13 cellular contexts compared by ENCODE assay signal in genomic region chr1:9495854-9496374, GRCh38. TPM values are rescaled to one million over a fixed set of nuclear protein-coding genes. Genes with fewer than 3 reads are reported as not detected.
DNase-seq lines count a peak whose midpoint lies in the region; ATAC-seq and TF ChIP-seq lines count a peak whose summit lies in the region.
"Had no signal": no experiment of that assay in that cellular context is flagged by ENCODE, and none has a peak within 500 bp of the region (broad histone marks: within the 10 kb centered on the region; RNA-seq: fewer than 3 reads in every experiment).

No MANE protein-coding gene starts in this region.

- no peak for ATAC-seq in activated naive CD8-positive, alpha-beta T cell treated with anti-CD3 and anti-CD28 coated beads, Interleukin-2, amount 50 U/mL, for 24 hours
- ATAC-seq in activated B cell treated with CpG ODN at 0.5 μM for 24 hours (ENCODE audit: low read depth) (no peak), psoas muscle (no peak), HG03439 (IDR thresholded peaks at IDR 0.05; ENCODE audit: unreplicated experiment) (no peak)

- H2AK5ac ChIP-seq in neuronal stem cell (ENCODE audit: low read depth, low read length), result no peak overlapping the region

- intact Hi-C loops in activated B cell treated with CpG ODN at 0.5 μM for 24 hours (cut with micrococcal nuclease), result loop anchor here (1.0 to 5.0 kb wide), 3 partner anchors 77 to 371 kb away; partner anchors contain the start of gene TMEM201
- intact Hi-C loops in psoas muscle (cut with DNase I), result loop anchor here (1.0 to 5.0 kb wide), 3 partner anchors 61 to 77 kb away; no protein-coding TSS in a partner anchor

- no peak overlapping the region for H3K4ac ChIP-seq in neuronal stem cell (ENCODE audit: low read length)

- no CpG with 5 or more reads among the region's 8 CpGs for WGBS in neuronal stem cell (ENCODE audit: extremely low coverage in 2 of 2, insufficient read length in 2 of 2, insufficient replicate concordance in 1 of 2), 2 donors
- WGBS in psoas muscle, 3 donors, result 84 to 91% (median 89%) methylated on average over 8 of the region's 8 CpGs

- H3K23ac ChIP-seq in neuronal stem cell (ENCODE audit: low read depth, low read length, poor library complexity), result no peak overlapping the region

- H3K79me1 ChIP-seq in neuronal stem cell (ENCODE audit: low read depth, low read length), result no peaks in the 10 kb centered on the region

- H3K27ac ChIP-seq in neuronal stem cell (replicated peaks; ENCODE audit: low read length) (no peak overlapping the region), psoas muscle (no peak overlapping the region)
- H3K27ac ChIP-seq: esophagus squamous epithelium, skin epidermis had no signal

- H3K14ac ChIP-seq in neuronal stem cell (ENCODE audit: low read length), result no peak overlapping the region

- H3K18ac ChIP-seq in neuronal stem cell (ENCODE audit: low read length), result no peak overlapping the region

- H3K4me3 ChIP-seq in neuronal stem cell (ENCODE audit: low read length in 2 of 2) (no peak overlapping the region), psoas muscle (no peak overlapping the region)

- no peak overlapping the region for H3K27ac Mint-ChIP-seq in activated naive CD8-positive, alpha-beta T cell
- H3K27ac Mint-ChIP-seq in activated naive CD8-positive, alpha-beta T cell treated with anti-CD3 and anti-CD28 coated beads, Interleukin-2, amount 50 U/mL, for 24 hours, result no peak overlapping the region
- H3K27ac Mint-ChIP-seq in IgD-negative memory B cell (no peak overlapping the region), activated B cell treated with CpG ODN at 0.5 μM for 24 hours (no peak overlapping the region), glutamatergic neuron (ENCODE audit: unreplicated experiment) (no peak overlapping the region)
- H3K27ac Mint-ChIP-seq: CD14-positive monocyte, naive B cell, progenitor cell of endocrine pancreas had no signal

- no peak overlapping the region for H2BK15ac ChIP-seq in neuronal stem cell (ENCODE audit: low read length)

- POLR2A ChIA-PET in activated B cell treated with CpG ODN at 0.5 μM for 24 hours (lab: Charles Lee), result no interaction called here

- no peak overlapping the region for H2BK120ac ChIP-seq in neuronal stem cell (ENCODE audit: low read depth, low read length)

- CTCF ChIA-PET in activated B cell treated with CpG ODN at 0.5 μM for 24 hours (lab: Charles Lee), result interaction anchor here (0.6 to 3.5 kb wide), 11 partner anchors 21 to 664 kb away, joined by 3 to 26 read pairs (median 4); no protein-coding TSS in a partner anchor

- no peaks in the 10 kb centered on the region for H3K36me3 Mint-ChIP-seq in activated naive CD8-positive, alpha-beta T cell
- no peaks in the 10 kb centered on the region for H3K36me3 Mint-ChIP-seq in activated naive CD8-positive, alpha-beta T cell treated with anti-CD3 and anti-CD28 coated beads, Interleukin-2, amount 50 U/mL, for 24 hours (ENCODE audit: low read depth)
- H3K36me3 Mint-ChIP-seq in IgD-negative memory B cell (no peaks in the 10 kb centered on the region), activated B cell treated with CpG ODN at 0.5 μM for 24 hours (ENCODE audit: low read depth) (no peaks in the 10 kb centered on the region), glutamatergic neuron (ENCODE audit: unreplicated experiment) (no peaks in the 10 kb centered on the region)
- H3K36me3 Mint-ChIP-seq: CD14-positive monocyte, naive B cell had no signal

- no peaks in the 10 kb centered on the region for H3K36me3 ChIP-seq in neuronal stem cell (replicated peaks in 1 of 2; ENCODE audit: control insufficient read depth in 2 of 2, insufficient read depth in 2 of 2, low read length in 2 of 2)
- H3K36me3 ChIP-seq in psoas muscle (ENCODE audit: insufficient read depth in 1 of 2, low read depth in 1 of 2), result no peaks in the 10 kb centered on the region
- H3K36me3 ChIP-seq: esophagus squamous epithelium had no signal

- no peak overlapping the region for H3K9ac ChIP-seq in neuronal stem cell (ENCODE audit: low read depth, low read length, poor library complexity)

- TF ChIP-seq CTCF in activated B cell treated with CpG ODN at 0.5 μM for 24 hours (IDR thresholded peaks at IDR 0.05), result no peak
- no peak for TF ChIP-seq CTCF in psoas muscle (IDR thresholded peaks at IDR 0.05)
- no peak for TF ChIP-seq CTCF in glutamatergic neuron (IDR thresholded peaks at IDR 0.05; ENCODE audit: partially characterized antibody, unreplicated experiment)

- H3K4me1 Mint-ChIP-seq in activated naive CD8-positive, alpha-beta T cell (ENCODE audit: low read depth), result peaks cover 5% of the 10 kb centered on the region
- H3K4me1 Mint-ChIP-seq in activated naive CD8-positive, alpha-beta T cell treated with anti-CD3 and anti-CD28 coated beads, Interleukin-2, amount 50 U/mL, for 24 hours, result peaks cover 5% of the 10 kb centered on the region
- peaks cover 0 to 5% (median 2%) of the 10 kb centered on the region in 3 donors for H3K4me1 Mint-ChIP-seq in IgD-negative memory B cell
- peaks cover 8% of the 10 kb centered on the region for H3K4me1 Mint-ChIP-seq in activated B cell treated with CpG ODN at 0.5 μM for 24 hours
- no peaks in the 10 kb centered on the region for H3K4me1 Mint-ChIP-seq in glutamatergic neuron (ENCODE audit: low read depth, unreplicated experiment)

- H3K4me1 ChIP-seq in neuronal stem cell (ENCODE audit: control insufficient read depth in 2 of 2, insufficient read depth in 1 of 2, low read depth in 1 of 2, low read length in 2 of 2) (peaks cover 0 to 2% of the 10 kb centered on the region in 2 donors), psoas muscle (peaks cover 6% of the 10 kb centered on the region)

- H2BK5ac ChIP-seq in neuronal stem cell (ENCODE audit: low read length), result no peak overlapping the region

- H2AFZ ChIP-seq in neuronal stem cell (ENCODE audit: low read length), result peak overlapping the region; percentile 89

- H3K4me3 Mint-ChIP-seq in activated naive CD8-positive, alpha-beta T cell, result peak overlapping the region; percentile 80
- H3K4me3 Mint-ChIP-seq in activated naive CD8-positive, alpha-beta T cell treated with anti-CD3 and anti-CD28 coated beads, Interleukin-2, amount 50 U/mL, for 24 hours, result no peak overlapping the region
- H3K4me3 Mint-ChIP-seq in IgD-negative memory B cell, result peak overlapping the region in 3 of 4 donors; percentile 7 to 90 (median 57)
- peak overlapping the region; percentile 80 for H3K4me3 Mint-ChIP-seq in activated B cell treated with CpG ODN at 0.5 μM for 24 hours
- no peak overlapping the region for H3K4me3 Mint-ChIP-seq in glutamatergic neuron (ENCODE audit: unreplicated experiment)

- H2BK12ac ChIP-seq in neuronal stem cell (ENCODE audit: low read length), result no peak overlapping the region

- H4K8ac ChIP-seq in neuronal stem cell (ENCODE audit: low read depth, low read length), result no peak overlapping the region

- DNase-seq in activated naive CD8-positive, alpha-beta T cell treated with anti-CD3 and anti-CD28 coated beads, Interleukin-2, amount 50 U/mL, for 24 hours, result no peak
- DNase-seq in activated B cell treated with CpG ODN at 0.5 μM for 24 hours (no peak), neuronal stem cell (ENCODE audit: low spot score) (no peak), psoas muscle (no peak), glutamatergic neuron (no peak)
- DNase-seq: esophagus squamous epithelium had no signal

- no peak overlapping the region for H3K4me2 ChIP-seq in neuronal stem cell (ENCODE audit: insufficient read depth, low read length, poor library complexity, severe bottlenecking)

- H4K91ac ChIP-seq in neuronal stem cell (ENCODE audit: low read depth, low read length, poor library complexity), result no peak overlapping the region

- peaks cover 0 to 8% (median 5%) of the 10 kb centered on the region in 3 experiments for H3K27me3 ChIP-seq in neuronal stem cell (ENCODE audit: control insufficient read depth in 3 of 3, insufficient read depth in 3 of 3, low read depth in 1 of 3, low read length in 3 of 3)
- no peaks in the 10 kb centered on the region for H3K27me3 ChIP-seq in psoas muscle (ENCODE audit: insufficient read depth in 3 of 3, low read length in 2 of 3)

- H3K9me3 ChIP-seq in neuronal stem cell (replicated peaks in 1 of 2; ENCODE audit: control insufficient read depth in 2 of 2, insufficient read depth in 1 of 2, low read depth in 1 of 2, low read length in 2 of 2) (no peaks in the 10 kb centered on the region), psoas muscle (no peaks in the 10 kb centered on the region)
- H3K9me3 ChIP-seq: esophagus squamous epithelium had no signal

- no peaks in the 10 kb centered on the region for H3K9me3 Mint-ChIP-seq in activated naive CD8-positive, alpha-beta T cell (ENCODE audit: low read depth)
- H3K9me3 Mint-ChIP-seq in activated naive CD8-positive, alpha-beta T cell treated with anti-CD3 and anti-CD28 coated beads, Interleukin-2, amount 50 U/mL, for 24 hours, result no peaks in the 10 kb centered on the region
- H3K9me3 Mint-ChIP-seq in IgD-negative memory B cell (no peaks in the 10 kb centered on the region), activated B cell treated with CpG ODN at 0.5 μM for 24 hours (peaks cover 2% of the 10 kb centered on the region), glutamatergic neuron (ENCODE audit: unreplicated experiment) (peaks cover 6% of the 10 kb centered on the region)

- peaks cover 5% of the 10 kb centered on the region for H3K27me3 Mint-ChIP-seq in activated naive CD8-positive, alpha-beta T cell
- peaks cover 18% of the 10 kb centered on the region for H3K27me3 Mint-ChIP-seq in activated naive CD8-positive, alpha-beta T cell treated with anti-CD3 and anti-CD28 coated beads, Interleukin-2, amount 50 U/mL, for 24 hours
- H3K27me3 Mint-ChIP-seq in IgD-negative memory B cell (peaks cover 22% of the 10 kb centered on the region), activated B cell treated with CpG ODN at 0.5 μM for 24 hours (peaks cover 18% of the 10 kb centered on the region), glutamatergic neuron (ENCODE audit: unreplicated experiment) (peaks cover 13% of the 10 kb centered on the region)

RNA-seq across cellular contexts. Expression of gene SLC25A33, which starts 43.4 kb away (rescaled TPM):
- 7.5 TPM for polyA plus RNA-seq in IgD-negative memory B cell
- 6.5 and 7.5 TPM in 2 replicates for total RNA-seq in activated B cell treated with CpG ODN at 0.5 μM for 24 hours
- polyA plus RNA-seq in neuronal stem cell (2013, experiment 1 of 2), result 14.0 TPM
- 13.7 TPM for polyA plus RNA-seq in neuronal stem cell (2013, experiment 2 of 2)
- total RNA-seq in psoas muscle, result 10 to 100 TPM in 1 of 4 donors, 1 to 10 TPM in 3; 1.7 to 26.8 (median 6.1) TPM
- polyA plus RNA-seq in psoas muscle, result 10 to 100 TPM in 1 of 3 donors, 1 to 10 TPM in 2; 2.5 to 10.5 (median 9.2) TPM
- 4.6 TPM for total RNA-seq in glutamatergic neuron (ENCODE audit: unreplicated experiment)

Comparison
In these comparisons a context has a peak if more than half of its experiments do, and no peak if none do; other contexts are left out.
1. H3K4me3 Mint-ChIP-seq: peak in activated naive CD8-positive, alpha-beta T cell (single experiment), IgD-negative memory B cell (3 of 4) and activated B cell treated with CpG ODN at 0.5 μM for 24 hours (single experiment); none in activated naive CD8-positive, alpha-beta T cell treated with anti-CD3 and anti-CD28 coated beads, Interleukin-2, amount 50 U/mL, for 24 hours (single experiment) and glutamatergic neuron (single experiment).